Comparison of ENCODE assay signal across 11 cellular contexts in genomic region chr11:67616431-67617242, GRCh38. TPM values are rescaled to one million over a fixed set of nuclear protein-coding genes. Genes with fewer than 3 reads are reported as not detected.
DNase-seq lines count a peak whose midpoint lies in the region; ATAC-seq and TF ChIP-seq lines count a peak whose summit lies in the region.
"Had no signal": no experiment of that assay in that cellular context is flagged by ENCODE, and none has a peak within 500 bp of the region (broad histone marks: within the 10 kb centered on the region; RNA-seq: fewer than 3 reads in every experiment).

No MANE protein-coding gene starts in this region.

- H3K36me3 ChIP-seq in GM23338 (ENCODE audit: insufficient read depth) = no peaks in the 10 kb centered on the region

- no peaks in the 10 kb centered on the region for H3K27me3 Mint-ChIP-seq in CD4-positive, alpha-beta T cell
- peaks cover 68% of the 10 kb centered on the region for H3K27me3 Mint-ChIP-seq in GM23338 (ENCODE audit: insufficient read depth, low read depth, poor library complexity)
- no peaks in the 10 kb centered on the region for H3K27me3 Mint-ChIP-seq in effector memory CD8-positive, alpha-beta T cell
- H3K27me3 Mint-ChIP-seq in naive thymus-derived CD8-positive, alpha-beta T cell = no peaks in the 10 kb centered on the region

- CTCF ChIA-PET in CD4-positive, alpha-beta T cell (lab: Charles Lee) = interaction anchor here (0.6 to 4.2 kb wide), 4 partner anchors 13 to 484 kb away, joined by 3 to 38 read pairs (median 4); partner anchors contain the start of gene NUDT8

- peaks cover 16% of the 10 kb centered on the region for H3K36me3 Mint-ChIP-seq in CD4-positive, alpha-beta T cell (ENCODE audit: low read depth)
- H3K36me3 Mint-ChIP-seq in GM23338 (ENCODE audit: low read depth) = peaks cover 16% of the 10 kb centered on the region
- H3K36me3 Mint-ChIP-seq in effector memory CD8-positive, alpha-beta T cell (ENCODE audit: insufficient read depth) = peaks cover 26% of the 10 kb centered on the region
- peaks cover 0 to 9% (median 0%) of the 10 kb centered on the region in 3 donors for H3K36me3 Mint-ChIP-seq in naive thymus-derived CD8-positive, alpha-beta T cell

- peak overlapping the region; percentile 96 for H3K27ac Mint-ChIP-seq in CD4-positive, alpha-beta T cell
- no peak overlapping the region for H3K27ac Mint-ChIP-seq in GM23338
- peak overlapping the region; percentile 44 to 72 for H3K27ac Mint-ChIP-seq in effector memory CD8-positive, alpha-beta T cell
- peak overlapping the region in 9 of 10 donors; percentile 18 to 90 (median 66) for H3K27ac Mint-ChIP-seq in naive thymus-derived CD8-positive, alpha-beta T cell

- H3K79me2 ChIP-seq in GM23338 (replicated peaks; ENCODE audit: insufficient read depth) = no peaks in the 10 kb centered on the region

- intact Hi-C loops in CD4-positive, alpha-beta T cell (cut with DNase I, micrococcal nuclease) = no loop called here

- ATAC-seq in CD4-positive, alpha-beta T cell (ENCODE audit: poor library complexity) = no peak
- ATAC-seq in GM23338 (peak; percentile 2; the same call in 2 of the 3 replicates), GM18861 (IDR thresholded peaks at IDR 0.05; ENCODE audit: unreplicated experiment) (no peak)
- no peak for ATAC-seq in effector memory CD8-positive, alpha-beta T cell (replicated peaks)
- no peak for ATAC-seq in naive thymus-derived CD8-positive, alpha-beta T cell

- H3K4me1 Mint-ChIP-seq in CD4-positive, alpha-beta T cell (ENCODE audit: low read depth) = peaks cover 28% of the 10 kb centered on the region
- H3K4me1 Mint-ChIP-seq in GM23338 = peaks cover 52% of the 10 kb centered on the region
- peaks cover 25 to 30% of the 10 kb centered on the region in 2 donors for H3K4me1 Mint-ChIP-seq in effector memory CD8-positive, alpha-beta T cell (ENCODE audit: low read depth in 2 of 2)
- H3K4me1 Mint-ChIP-seq in naive thymus-derived CD8-positive, alpha-beta T cell = peaks cover 12 to 41% (median 33%) of the 10 kb centered on the region in 4 donors

- 0 out of 2 replicates have a peak overlapping the region, but pooled peaks have one; percentile 28 for H2AFZ ChIP-seq in GM23338

- H3K4me1 ChIP-seq in GM23338 (ENCODE audit: insufficient read depth) = peaks cover 40% of the 10 kb centered on the region

- H3K27ac ChIP-seq in CD4-positive, alpha-beta T cell (ENCODE audit: low read depth, low read length) = no peak overlapping the region
- H3K27ac ChIP-seq in GM23338 (ENCODE audit: low read depth) = no peak overlapping the region

- H3K9me2 ChIP-seq in GM23338 (ENCODE audit: insufficient read depth) = no peaks in the 10 kb centered on the region

- no peak for TF ChIP-seq CTCF in CD4-positive, alpha-beta T cell (IDR thresholded peaks at IDR 0.05)
- no peak for TF ChIP-seq CTCF in GM23338 (conservative IDR thresholded peaks at IDR 0.05; ENCODE audit: low read depth in 2 of 2)

- peak overlapping the region; percentile 46 for H3K4me3 ChIP-seq in GM23338

- H3K9me3 ChIP-seq in CD4-positive, alpha-beta T cell (ENCODE audit: control insufficient read depth, low read length) = no peaks in the 10 kb centered on the region

- H3K9me3 Mint-ChIP-seq in CD4-positive, alpha-beta T cell = no peaks in the 10 kb centered on the region
- peaks cover 6% of the 10 kb centered on the region for H3K9me3 Mint-ChIP-seq in GM23338
- no peaks in the 10 kb centered on the region for H3K9me3 Mint-ChIP-seq in effector memory CD8-positive, alpha-beta T cell
- H3K9me3 Mint-ChIP-seq in naive thymus-derived CD8-positive, alpha-beta T cell = no peaks in the 10 kb centered on the region

- H3K4me2 ChIP-seq in GM23338 = peak overlapping the region; percentile 71

- H4K20me1 ChIP-seq in GM23338 (replicated peaks; ENCODE audit: insufficient read depth) = no peaks in the 10 kb centered on the region

- no peaks in the 10 kb centered on the region for H3K27me3 ChIP-seq in CD4-positive, alpha-beta T cell (ENCODE audit: control insufficient read depth, insufficient read depth, low read length)
- peaks cover 54% of the 10 kb centered on the region for H3K27me3 ChIP-seq in GM23338 (ENCODE audit: insufficient read depth)

- POLR2A ChIA-PET in CD4-positive, alpha-beta T cell (lab: Charles Lee) = interaction anchor here (0.8 kb wide), 1 partner anchor 13 kb away, joined by 3 read pairs; the partner anchor contains the start of gene NUDT8
- POLR2A ChIA-PET in naive thymus-derived CD8-positive, alpha-beta T cell (lab: Charles Lee) = interaction anchor here (0.6 to 2.2 kb wide), 7 partner anchors 9 to 780 kb away, joined by 3 to 10 read pairs (median 3); partner anchors contain the start of genes ACY3, GSTP1, NUDT8 and TBC1D10C

- DNase-seq in CD4-positive, alpha-beta T cell = peak in 1 of 10 experiments; percentile 33
- DNase-seq in GM23338 (ENCODE audit: low spot score) = no peak
- DNase-seq in effector memory CD8-positive, alpha-beta T cell = no peak
- no peak for DNase-seq in naive thymus-derived CD8-positive, alpha-beta T cell
- no peak for DNase-seq in NK-92 treated with Interleukin-12 subunit alpha and Interleukin-12 subunit beta, amount 100 ng/mL, for 24 hours (lab: John Stamatoyannopoulos, UW)
- no peak for DNase-seq in NCI-H2029 (lab: John Stamatoyannopoulos, UW)
- no peak for DNase-seq in NCI-H345 (lab: John Stamatoyannopoulos, UW)
- DNase-seq: NCI-H510A treated with DMSO at 0.1 percent for 48 hours had no signal

- H3F3A ChIP-seq in GM23338 (replicated peaks; ENCODE audit: low read depth) = peaks cover 10% of the 10 kb centered on the region; the same call in 1 of the 2 replicates

- peak overlapping the region; percentile 45 for H3K4me3 Mint-ChIP-seq in CD4-positive, alpha-beta T cell
- peak overlapping the region; percentile 40 for H3K4me3 Mint-ChIP-seq in GM23338
- H3K4me3 Mint-ChIP-seq in effector memory CD8-positive, alpha-beta T cell = peak overlapping the region; percentile 81 to 85
- peak overlapping the region; percentile 39 to 88 (median 77) for H3K4me3 Mint-ChIP-seq in naive thymus-derived CD8-positive, alpha-beta T cell

TF ChIP-seq in GM23338, 12 proteins besides CTCF, POLR2A, EP300 and RAD21 (continues in another document):
- TF ChIP-seq ETS1 (IDR thresholded peaks at IDR 0.05) (no peak), JUNB (IDR thresholded peaks at IDR 0.05; ENCODE audit: unreplicated experiment) (no peak), ZNF114 (CRISPR knock-in tag; IDR thresholded peaks at IDR 0.05) (no peak), POLR2AphosphoS5 (IDR thresholded peaks at IDR 0.05; ENCODE audit: low read depth) (no peak), EZH2phosphoT487 (IDR thresholded peaks at IDR 0.05; ENCODE audit: unreplicated experiment) (no peak), CREB1 (CRISPR knock-in tag; IDR thresholded peaks at IDR 0.05; ENCODE audit: low read depth) (no peak)

RNA-seq across cellular contexts. Expression of gene NDUFV1, which starts 9.9 kb away (rescaled TPM):
- total RNA-seq in CD4-positive, alpha-beta T cell = 100 to 1,000 TPM; 223 to 224 TPM
- total RNA-seq in GM23338 (2014; rRNA removed; shearing (Covaris generic)) = 202 and 241 TPM in 2 replicates
- 98.6 and 104 TPM in 2 replicates for polyA plus RNA-seq in GM23338 (2016; fragmentation: Nextera tagmentation; extraction: Ambion mirVana)
- total RNA-seq in naive thymus-derived CD8-positive, alpha-beta T cell = 100 to 1,000 TPM; 197 to 199 TPM
- polyA plus RNA-seq in naive thymus-derived CD8-positive, alpha-beta T cell = 100 to 1,000 TPM; 122 to 123 (median 122) TPM

RNA-seq across cellular contexts. Expression of gene NUDT8, which starts 13.1 kb away (rescaled TPM):
- total RNA-seq in CD4-positive, alpha-beta T cell = 1 to 10 TPM in 1 of 2 experiments, under 1 TPM in 1; 0.92 to 1.4 TPM
- 5.0 and 6.6 TPM in 2 replicates for total RNA-seq in GM23338 (2014; rRNA removed; shearing (Covaris generic))
- polyA plus RNA-seq in GM23338 (2016; fragmentation: Nextera tagmentation; extraction: Ambion mirVana) = 15.1 and 16.4 TPM in 2 replicates
- 1 to 10 TPM; 2.0 to 3.2 TPM for total RNA-seq in naive thymus-derived CD8-positive, alpha-beta T cell
- 1 to 10 TPM; 2.7 to 3.1 (median 2.7) TPM for polyA plus RNA-seq in naive thymus-derived CD8-positive, alpha-beta T cell

RNA-seq across cellular contexts. Expression of gene TBX10, which starts 22.9 kb away (rescaled TPM):
- not detected for total RNA-seq in CD4-positive, alpha-beta T cell
- total RNA-seq in GM23338 (2014; rRNA removed; shearing (Covaris generic)) = 0.10 TPM in 1 of 2 replicates, not detected in the other
- not detected in 2 replicates for polyA plus RNA-seq in GM23338 (2016; fragmentation: Nextera tagmentation; extraction: Ambion mirVana)
- total RNA-seq in naive thymus-derived CD8-positive, alpha-beta T cell = not detected
- polyA plus RNA-seq in naive thymus-derived CD8-positive, alpha-beta T cell = not detected
- total RNA-seq: MCF 10A, temporal lobe had no signal

RNA-seq across cellular contexts. Expression of gene GSTP1, which starts 33.0 kb away (rescaled TPM):
- 10 to 100 TPM; 60.1 to 62.8 TPM for total RNA-seq in CD4-positive, alpha-beta T cell
- 1,021 and 1,776 TPM in 2 replicates for total RNA-seq in GM23338 (2014; rRNA removed; shearing (Covaris generic))
- polyA plus RNA-seq in GM23338 (2016; fragmentation: Nextera tagmentation; extraction: Ambion mirVana) = 1,881 and 1,914 TPM in 2 replicates
- 100 to 1,000 TPM; 177 to 186 TPM for total RNA-seq in naive thymus-derived CD8-positive, alpha-beta T cell
- 100 to 1,000 TPM; 234 to 278 (median 276) TPM for polyA plus RNA-seq in naive thymus-derived CD8-positive, alpha-beta T cell

RNA-seq across cellular contexts. Expression of gene ACY3, which starts 33.9 kb away (rescaled TPM):
- total RNA-seq in CD4-positive, alpha-beta T cell = under 1 TPM; 0.30 to 0.36 TPM
- 0.31 and 0.87 TPM in 2 replicates for total RNA-seq in GM23338 (2014; rRNA removed; shearing (Covaris generic))
- not detected in 2 replicates for polyA plus RNA-seq in GM23338 (2016; fragmentation: Nextera tagmentation; extraction: Ambion mirVana)
- total RNA-seq in naive thymus-derived CD8-positive, alpha-beta T cell = not detected
- polyA plus RNA-seq in naive thymus-derived CD8-positive, alpha-beta T cell = under 1 TPM in 2 of 3 donors, not detected in 1; 0.29 to 0.64 TPM
- total RNA-seq: MCF 10A, temporal lobe had no signal
